Comparison of ENCODE assay signal across 9 cellular contexts in the genomic region with DNA sequence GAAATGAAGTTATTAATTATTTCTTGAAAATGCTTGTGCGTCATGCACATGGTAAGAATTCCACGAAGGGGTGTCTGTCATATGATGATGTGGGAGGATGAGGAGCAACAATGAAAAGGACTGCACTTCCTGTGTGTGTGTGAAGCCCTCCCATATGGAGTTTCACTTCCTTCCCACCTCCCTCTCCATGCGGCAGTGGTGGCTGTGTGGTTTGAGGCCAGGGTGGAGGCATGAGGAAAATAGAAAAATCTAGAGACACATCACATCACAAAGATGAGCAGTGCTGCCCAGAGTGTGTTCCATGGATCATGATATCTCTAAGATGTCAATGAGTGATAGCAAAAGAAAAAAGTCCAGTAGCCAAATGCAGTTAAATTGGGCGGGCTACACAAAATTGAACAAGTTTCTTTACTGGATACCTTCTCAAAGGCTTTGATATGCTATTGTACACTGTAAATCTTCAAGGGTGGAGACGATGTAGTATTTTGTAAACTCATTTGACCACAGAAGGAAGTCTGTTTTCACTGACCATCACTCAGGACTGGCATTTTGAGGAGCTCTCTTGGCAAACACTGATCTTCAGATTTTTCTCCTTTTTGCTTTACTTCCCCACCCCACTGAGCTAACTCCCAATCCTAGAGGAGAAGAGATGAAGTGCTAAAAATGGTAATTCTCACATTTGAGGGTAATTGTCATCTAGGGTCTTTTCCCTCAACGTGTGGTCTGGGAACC. TPM values are rescaled to one million over a fixed set of nuclear protein-coding genes. Genes with fewer than 3 reads are reported as not detected.
DNase-seq lines count a peak whose midpoint lies in the region; ATAC-seq, FAIRE-seq and TF ChIP-seq lines count a peak whose summit lies in the region.
"Had no signal": no experiment of that assay in that cellular context is flagged by ENCODE, and none has a peak within 500 bp of the region (broad histone marks: within the 10 kb centered on the region; RNA-seq: fewer than 3 reads in every experiment).

No MANE protein-coding gene starts in this region.

- no peaks in the 10 kb centered on the region for H4K20me1 ChIP-seq in H1 (replicated peaks in 1 of 2; ENCODE audit: control insufficient read depth in 1 of 2, insufficient read depth in 2 of 2, low read length in 2 of 2)

- no peaks in the 10 kb centered on the region for H3K79me1 ChIP-seq in H1 (ENCODE audit: low read depth, low read length)

- no peak overlapping the region for H3K4me3 ChIP-seq in H1 (ENCODE audit: extremely low read depth in 1 of 4, insufficient read depth in 2 of 4, low read depth in 3 of 4, low read length in 4 of 4)
- no peak overlapping the region for H3K4me3 ChIP-seq in stomach

- no peaks in the 10 kb centered on the region for H3K9me3 ChIP-seq in H1 (ENCODE audit: insufficient read depth in 2 of 2, low read depth in 1 of 2, low read length in 1 of 2)
- H3K9me3 ChIP-seq in stomach: no peaks in the 10 kb centered on the region

- H3K27ac ChIP-seq in H1 (ENCODE audit: low read depth, low read length) (no peak overlapping the region), stomach (peak overlapping the region in 4 of 5 donors; percentile 35 to 54 (median 52))

- H2AFZ ChIP-seq in H1 (ENCODE audit: low read length): no peak overlapping the region

- H2BK12ac ChIP-seq in H1 (ENCODE audit: low read depth, low read length): no peak overlapping the region

- H3K56ac ChIP-seq in H1 (replicated peaks; ENCODE audit: insufficient read length, low read depth, low read length): no peak overlapping the region

- peaks cover 4% of the 10 kb centered on the region for H3K9me3 Mint-ChIP-seq in activated CD4-positive, alpha-beta T cell treated with anti-CD3 and anti-CD28 coated beads, Interleukin-2, amount 10 ng/mL, durations not matched to agents 24 days and 14 days
- no peaks in the 10 kb centered on the region for H3K9me3 Mint-ChIP-seq in endothelial cell (ENCODE audit: unreplicated experiment)

- no peak overlapping the region for H3K23ac ChIP-seq in H1 (ENCODE audit: insufficient read length)

- H2BK5ac ChIP-seq in H1 (ENCODE audit: low read depth, low read length): no peak overlapping the region

- H3K4me2 ChIP-seq in H1 (ENCODE audit: insufficient read depth in 1 of 2, low read depth in 2 of 2, low read length in 2 of 2): no peak overlapping the region

- whole genome bisulfite sequencing in H1 (ENCODE audit: extremely low coverage in 1 of 2, insufficient coverage in 1 of 2, insufficient read length in 1 of 2, insufficient replicate concordance in 2 of 2, low coverage in 1 of 2, low lambda C conversion rate in 2 of 2, missing lambda C conversion rate in 1 of 2), 2 experiments: 83% methylated on average over 6 of the region's 6 CpGs; no CpG with 5 or more reads in 1 of the 2 experiments
- WGBS in stomach, 5 donors: 68 to 86% (median 76%) methylated on average over 6 of the region's 6 CpGs

- H3K4me3 Mint-ChIP-seq in activated CD4-positive, alpha-beta T cell treated with anti-CD3 and anti-CD28 coated beads, Interleukin-2, amount 10 ng/mL, durations not matched to agents 24 days and 14 days: peak overlapping the region; percentile 39
- no peak overlapping the region for H3K4me3 Mint-ChIP-seq in endothelial cell (ENCODE audit: unreplicated experiment)

- H3K27me3 ChIP-seq in H1 (replicated peaks in 1 of 4; ENCODE audit: control insufficient read depth in 3 of 4, extremely low read depth in 1 of 4, insufficient read depth in 3 of 4, low read length in 3 of 4): no peaks in the 10 kb centered on the region
- no peaks in the 10 kb centered on the region for H3K27me3 ChIP-seq in stomach

- no peak overlapping the region for H4K91ac ChIP-seq in H1 (replicated peaks; ENCODE audit: insufficient read length, low read length)

- TF ChIP-seq EP300 in H1 (IDR thresholded peaks at IDR 0.05; ENCODE audit: borderline replicate concordance in 1 of 2, low read depth in 2 of 2, low read length in 2 of 2) (no peak), stomach (IDR thresholded peaks at IDR 0.05) (no peak)

- H3K4ac ChIP-seq in H1 (replicated peaks; ENCODE audit: insufficient read length, low read depth, low read length): no peak overlapping the region

- H3K4me1 ChIP-seq in H1 (replicated peaks in 1 of 4; ENCODE audit: control insufficient read depth in 3 of 4, insufficient read depth in 4 of 4, low read length in 3 of 4): peaks cover 2 to 22% (median 9%) of the 10 kb centered on the region in 4 experiments
- H3K4me1 ChIP-seq in stomach: peaks cover 13 to 63% (median 38%) of the 10 kb centered on the region in 4 donors

- no peaks in the 10 kb centered on the region for H3K27me3 Mint-ChIP-seq in activated CD4-positive, alpha-beta T cell treated with anti-CD3 and anti-CD28 coated beads, Interleukin-2, amount 10 ng/mL, durations not matched to agents 24 days and 14 days
- H3K27me3 Mint-ChIP-seq in endothelial cell (ENCODE audit: unreplicated experiment): no peaks in the 10 kb centered on the region

- CTCF ChIA-PET in H1 (lab: Charles Lee; ENCODE audit: partially characterized antibody): interaction anchor here (1.1 to 2.5 kb wide), 5 partner anchors 10 to 185 kb away, joined by 3 to 7 read pairs (median 3); no protein-coding TSS in a partner anchor

- peak overlapping the region; percentile 53 for H3K27ac Mint-ChIP-seq in activated CD4-positive, alpha-beta T cell treated with anti-CD3 and anti-CD28 coated beads, Interleukin-2, amount 10 ng/mL, durations not matched to agents 24 days and 14 days
- no peak overlapping the region for H3K27ac Mint-ChIP-seq in endothelial cell (ENCODE audit: unreplicated experiment)

- ATAC-seq in HG03460 (IDR thresholded peaks at IDR 0.05; ENCODE audit: unreplicated experiment): peak; percentile 39

- no peaks in the 10 kb centered on the region for H3K79me2 ChIP-seq in H1 (ENCODE audit: control insufficient read depth in 1 of 2, insufficient read depth in 2 of 2, low read length in 2 of 2)

- peak overlapping the region; percentile 49; the same call in 1 of the 2 replicates for H2BK15ac ChIP-seq in H1 (ENCODE audit: low read length)

- H3K36me3 Mint-ChIP-seq in activated CD4-positive, alpha-beta T cell treated with anti-CD3 and anti-CD28 coated beads, Interleukin-2, amount 10 ng/mL, durations not matched to agents 24 days and 14 days (ENCODE audit: low read depth): peaks cover 5% of the 10 kb centered on the region
- H3K36me3 Mint-ChIP-seq in endothelial cell (ENCODE audit: low read depth, unreplicated experiment): no peaks in the 10 kb centered on the region

- TF ChIP-seq POLR2A in H1 (IDR thresholded peaks at IDR 0.05; ENCODE audit: control extremely low read depth in 1 of 2, low read depth in 2 of 2, low read length in 2 of 2) (no peak), stomach (IDR thresholded peaks at IDR 0.05) (no peak)

- H2BK20ac ChIP-seq in H1 (ENCODE audit: low read length): 0 out of 2 replicates have a peak overlapping the region, but pooled peaks have one; percentile 64

- H2AK5ac ChIP-seq in H1 (ENCODE audit: low read depth, low read length): 0 out of 2 replicates have a peak overlapping the region, but pooled peaks have one; percentile 42

- H3K36me3 ChIP-seq in H1 (ENCODE audit: control insufficient read depth in 2 of 4, insufficient read depth in 4 of 4, low read length in 3 of 4) (peaks cover 0 to 2% (median 0%) of the 10 kb centered on the region in 4 experiments; a peak in 1 of 8 replicates), stomach (no peaks in the 10 kb centered on the region)

- no peak overlapping the region for H4K8ac ChIP-seq in H1 (ENCODE audit: extremely low read depth, insufficient read depth, low read length)

- no peak overlapping the region for H4K5ac ChIP-seq in H1 (ENCODE audit: insufficient read length, low read depth, low read length)

- FAIRE-seq in H1 (lab: Jason Lieb, UNC): no peak
- FAIRE-seq: endothelial cell of umbilical vein had no signal

- TF ChIP-seq CTCF in H1 (IDR thresholded peaks at IDR 0.05; ENCODE audit: control extremely low read depth in 1 of 3, insufficient read depth in 1 of 3, low read depth in 1 of 3, low read length in 3 of 3): no peak
- no peak for TF ChIP-seq CTCF in stomach (IDR thresholded peaks at IDR 0.05)
- no peak for TF ChIP-seq CTCF in endothelial cell (IDR thresholded peaks at IDR 0.05; ENCODE audit: unreplicated experiment)

- no peak for TF ChIP-seq RAD21 in H1 (IDR thresholded peaks at IDR 0.05 in 1 of 2, conservative IDR thresholded peaks at IDR 0.05 in 1 of 2; ENCODE audit: low read depth in 2 of 2, low read length in 2 of 2)

- H3K14ac ChIP-seq in H1 (ENCODE audit: insufficient read length): no peak overlapping the region

- H2BK120ac ChIP-seq in H1 (replicated peaks; ENCODE audit: low read depth, low read length): peak overlapping the region; percentile 69

- H3K9ac ChIP-seq in H1 (replicated peaks in 1 of 4; ENCODE audit: extremely low read depth in 1 of 4, low read depth in 3 of 4, low read length in 3 of 4): no peak overlapping the region

- H3K4me1 Mint-ChIP-seq in activated CD4-positive, alpha-beta T cell treated with anti-CD3 and anti-CD28 coated beads, Interleukin-2, amount 10 ng/mL, durations not matched to agents 24 days and 14 days: peaks cover 37% of the 10 kb centered on the region
- peaks cover 4% of the 10 kb centered on the region for H3K4me1 Mint-ChIP-seq in endothelial cell (ENCODE audit: unreplicated experiment)

- DNase-seq in activated CD4-positive, alpha-beta T cell treated with anti-CD3 and anti-CD28 coated beads, Interleukin-2, amount 10 ng/mL, durations not matched to agents 24 days and 14 days: peak; percentile 70
- no peak for DNase-seq in activated CD4-positive, alpha-beta T cell treated with anti-CD3 and anti-CD28 coated beads for 1 hour
- DNase-seq in H1 (ENCODE audit: low read depth in 1 of 2, low spot score in 2 of 2) (no peak), stomach (no peak), endothelial cell (ENCODE audit: low spot score) (no peak)
- no peak for DNase-seq in stimulated activated CD4-positive, alpha-beta T cell treated with anti-CD3 and anti-CD28 coated beads, Interleukin-2, amount 100 ng/mL, for 48 hours
- DNase-seq in activated T-cell treated with anti-CD3 and anti-CD28 coated beads, Interleukin-2, amount 50 U/mL, for 1 hour: no peak

- no peak overlapping the region; the same call in 1 of the 2 replicates for H3K18ac ChIP-seq in H1 (ENCODE audit: extremely low read depth, low read length)

- intact Hi-C loops in activated CD4-positive, alpha-beta T cell treated with anti-CD3 and anti-CD28 coated beads, Interleukin-2, amount 10 ng/mL, durations not matched to agents 24 days and 14 days (cut with micrococcal nuclease): loop anchor here (2.0 to 5.0 kb wide), 2 partner anchors 14 to 175 kb away; a partner anchor contains a TSS
- intact Hi-C loops in stomach (cut with DNase I; ENCODE audit: low total_unique reads): no loop called here

- POLR2A ChIA-PET in H1 (lab: Charles Lee; ENCODE audit: partially characterized antibody): interaction anchor here (1.2 kb wide), 1 partner anchor 118 kb away, joined by 3 read pairs; no protein-coding TSS in a partner anchor

- H3K23me2 ChIP-seq in H1 (ENCODE audit: low read depth, low read length): no peaks in the 10 kb centered on the region

RNA-seq across cellular contexts. Expression of a gene that starts 55.7 kb away (rescaled TPM):
- total RNA-seq in activated CD4-positive, alpha-beta T cell treated with anti-CD3 and anti-CD28 coated beads, Interleukin-2, amount 10 ng/mL, durations not matched to agents 24 days and 14 days: not detected in 2 replicates
- total RNA-seq in H1 (2021; fragmentation: NEBNext Ultra II Directional; extraction: Animal tissue kit (Norgen Biotek cat#: 25700)): 0.52 TPM in 1 of 2 replicates, not detected in the other
- polyA plus RNA-seq in H1 (2011; rRNA removed): 0.23 TPM in 1 of 2 replicates, not detected in the other
- 0.09 TPM for polyA plus RNA-seq in H1 (2011; cell fraction: cytosol; rRNA removed)
- polyA plus RNA-seq in H1 (2011; cell fraction: nucleus; rRNA removed): 0.14 TPM
- polyA plus RNA-seq in H1 (2012, experiment 1 of 2): 0.20 to 0.24 TPM in 2 of 4 replicates, not detected in the others
- polyA plus RNA-seq in H1 (2012, experiment 2 of 2): not detected
- polyA plus RNA-seq in H1 (2013, experiment 1 of 2): 0.24 TPM
- 0.17 TPM for polyA plus RNA-seq in H1 (2013, experiment 2 of 2)
- 1.9 and 2.0 TPM in 2 replicates for polyA minus RNA-seq in H1 (2011; rRNA and poly(A)+ RNA removed)
- not detected for polyA minus RNA-seq in H1 (2011; cell fraction: cytosol; rRNA and poly(A)+ RNA removed)
- 4.6 TPM for polyA minus RNA-seq in H1 (2011; cell fraction: nucleus; rRNA and poly(A)+ RNA removed)
- 1 to 10 TPM in 2 of 5 donors, not detected in 3; 1.0 to 2.4 TPM for total RNA-seq in stomach
- not detected for polyA plus RNA-seq in stomach
- not detected for total RNA-seq in endothelial cell (ENCODE audit: unreplicated experiment)
- total RNA-seq: endothelial cell of umbilical vein had no signal
- polyA plus RNA-seq: endothelial cell of umbilical vein had no signal
